1 cellular context compared by ENCODE assay signal in genomic region chr5:32158679-32158975, GRCh38.
TF ChIP-seq lines count a peak whose summit lies in the region.

No MANE protein-coding gene starts in this region.

TF ChIP-seq in K562, 482 proteins besides CTCF, POLR2A, EP300 and RAD21:
- TF ChIP-seq ZBTB7A (IDR thresholded peaks at IDR 0.05; ENCODE audit: borderline replicate concordance, control insufficient read depth, low read depth, low read length) (no peak), SUPT5H (IDR thresholded peaks at IDR 0.05) (0 out of 2 replicates have a peak, but pooled peaks have one; percentile 0)
